In the genomic region with DNA sequence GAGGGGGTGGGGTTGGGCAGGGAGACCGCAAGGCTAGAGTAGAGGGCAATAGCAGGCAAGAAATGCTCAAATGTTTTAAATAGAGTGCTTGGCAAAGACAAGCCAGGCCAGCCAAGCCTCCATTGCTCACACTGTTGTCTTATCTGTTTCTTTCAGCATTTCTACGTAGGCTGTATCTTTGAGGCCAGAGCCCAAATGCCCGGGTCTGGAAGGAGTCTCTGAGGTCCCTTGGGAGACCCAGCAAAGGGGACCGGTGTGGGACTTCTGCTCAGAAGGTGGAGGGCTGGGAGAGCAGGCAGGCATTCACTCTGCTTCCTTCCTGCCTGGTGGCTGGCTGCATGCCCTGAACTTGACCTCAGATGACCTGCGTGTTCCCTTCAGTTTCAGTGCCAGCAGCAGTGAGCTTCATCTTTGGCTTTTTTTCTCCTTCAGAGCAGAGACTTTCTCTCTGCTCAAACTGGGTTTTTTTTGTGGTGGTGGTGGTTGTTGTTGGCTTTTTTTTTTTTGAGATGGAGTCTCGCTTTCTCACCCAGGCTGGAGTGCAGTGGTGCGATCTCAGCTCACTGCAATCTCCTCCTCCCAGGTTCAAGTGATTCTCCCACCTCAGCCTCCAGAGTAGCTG, we compare ENCODE assay signal across 1 cellular context.
TF ChIP-seq lines count a peak whose summit lies in the region.

No MANE protein-coding gene starts in this region.

TF ChIP-seq in K562, 482 proteins besides CTCF, POLR2A, EP300 and RAD21 (continued from another document and continues in another):
- 0 out of 2 replicates have a peak, but pooled peaks have one; percentile 23 for TF ChIP-seq MTA3 (IDR thresholded peaks at IDR 0.05; ENCODE audit: borderline replicate concordance)
- TF ChIP-seq, protein P1, sequence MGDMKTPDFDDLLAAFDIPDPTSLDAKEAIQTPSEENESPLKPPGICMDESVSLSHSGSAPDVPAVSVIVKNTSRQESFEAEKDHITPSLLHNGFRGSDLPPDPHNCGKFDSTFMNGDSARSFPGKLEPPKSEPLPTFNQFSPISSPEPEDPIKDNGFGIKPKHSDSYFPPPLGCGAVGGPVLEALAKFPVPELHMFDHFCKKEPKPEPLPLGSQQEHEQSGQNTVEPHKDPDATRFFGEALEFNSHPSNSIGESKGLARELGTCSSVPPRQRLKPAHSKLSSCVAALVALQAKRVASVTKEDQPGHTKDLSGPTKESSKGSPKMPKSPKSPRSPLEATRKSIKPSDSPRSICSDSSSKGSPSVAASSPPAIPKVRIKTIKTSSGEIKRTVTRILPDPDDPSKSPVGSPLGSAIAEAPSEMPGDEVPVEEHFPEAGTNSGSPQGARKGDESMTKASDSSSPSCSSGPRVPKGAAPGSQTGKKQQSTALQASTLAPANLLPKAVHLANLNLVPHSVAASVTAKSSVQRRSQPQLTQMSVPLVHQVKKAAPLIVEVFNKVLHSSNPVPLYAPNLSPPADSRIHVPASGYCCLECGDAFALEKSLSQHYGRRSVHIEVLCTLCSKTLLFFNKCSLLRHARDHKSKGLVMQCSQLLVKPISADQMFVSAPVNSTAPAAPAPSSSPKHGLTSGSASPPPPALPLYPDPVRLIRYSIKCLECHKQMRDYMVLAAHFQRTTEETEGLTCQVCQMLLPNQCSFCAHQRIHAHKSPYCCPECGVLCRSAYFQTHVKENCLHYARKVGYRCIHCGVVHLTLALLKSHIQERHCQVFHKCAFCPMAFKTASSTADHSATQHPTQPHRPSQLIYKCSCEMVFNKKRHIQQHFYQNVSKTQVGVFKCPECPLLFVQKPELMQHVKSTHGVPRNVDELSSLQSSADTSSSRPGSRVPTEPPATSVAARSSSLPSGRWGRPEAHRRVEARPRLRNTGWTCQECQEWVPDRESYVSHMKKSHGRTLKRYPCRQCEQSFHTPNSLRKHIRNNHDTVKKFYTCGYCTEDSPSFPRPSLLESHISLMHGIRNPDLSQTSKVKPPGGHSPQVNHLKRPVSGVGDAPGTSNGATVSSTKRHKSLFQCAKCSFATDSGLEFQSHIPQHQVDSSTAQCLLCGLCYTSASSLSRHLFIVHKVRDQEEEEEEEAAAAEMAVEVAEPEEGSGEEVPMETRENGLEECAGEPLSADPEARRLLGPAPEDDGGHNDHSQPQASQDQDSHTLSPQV (IDR thresholded peaks at IDR 0.05): peak; percentile 85
- TF ChIP-seq, protein P2, sequence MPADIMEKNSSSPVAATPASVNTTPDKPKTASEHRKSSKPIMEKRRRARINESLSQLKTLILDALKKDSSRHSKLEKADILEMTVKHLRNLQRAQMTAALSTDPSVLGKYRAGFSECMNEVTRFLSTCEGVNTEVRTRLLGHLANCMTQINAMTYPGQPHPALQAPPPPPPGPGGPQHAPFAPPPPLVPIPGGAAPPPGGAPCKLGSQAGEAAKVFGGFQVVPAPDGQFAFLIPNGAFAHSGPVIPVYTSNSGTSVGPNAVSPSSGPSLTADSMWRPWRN (IDR thresholded peaks at IDR 0.05; ENCODE audit: low read depth): 0 out of 2 replicates have a peak, but pooled peaks have one; percentile 17
- TF ChIP-seq, protein P3, sequence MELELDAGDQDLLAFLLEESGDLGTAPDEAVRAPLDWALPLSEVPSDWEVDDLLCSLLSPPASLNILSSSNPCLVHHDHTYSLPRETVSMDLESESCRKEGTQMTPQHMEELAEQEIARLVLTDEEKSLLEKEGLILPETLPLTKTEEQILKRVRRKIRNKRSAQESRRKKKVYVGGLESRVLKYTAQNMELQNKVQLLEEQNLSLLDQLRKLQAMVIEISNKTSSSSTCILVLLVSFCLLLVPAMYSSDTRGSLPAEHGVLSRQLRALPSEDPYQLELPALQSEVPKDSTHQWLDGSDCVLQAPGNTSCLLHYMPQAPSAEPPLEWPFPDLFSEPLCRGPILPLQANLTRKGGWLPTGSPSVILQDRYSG (tag; conservative IDR thresholded peaks at IDR 0.05; ENCODE audit: low read depth): peak; percentile 50; the same call in 1 of the 2 replicates
- 0 out of 2 replicates have a peak, but pooled peaks have one; percentile 23 for TF ChIP-seq ATF7 (IDR thresholded peaks at IDR 0.05)
- TF ChIP-seq HDGF (IDR thresholded peaks at IDR 0.05): 0 out of 2 replicates have a peak, but pooled peaks have one; percentile 43
- peak; percentile 17 for TF ChIP-seq NEUROD1 (IDR thresholded peaks at IDR 0.05; ENCODE audit: borderline replicate concordance, low read depth, low read length, partially characterized antibody)
- peak; percentile 78 for TF ChIP-seq LEF1 (IDR thresholded peaks at IDR 0.05)
- 0 out of 2 replicates have a peak, but pooled peaks have one; percentile 4 for TF ChIP-seq JUN (IDR thresholded peaks at IDR 0.05; ENCODE audit: borderline replicate concordance, low read depth, low read length)
- no peak for TF ChIP-seq JUN (CRISPR knock-in tag; IDR thresholded peaks at IDR 0.05; ENCODE audit: borderline replicate concordance)
- TF ChIP-seq ETV1 (tag; conservative IDR thresholded peaks at IDR 0.05; ENCODE audit: low read depth): peak; percentile 90
- peak; percentile 44; the same call in 1 of the 2 replicates for TF ChIP-seq EP400 (IDR thresholded peaks at IDR 0.05)
- peak; percentile 73; the same call in 1 of the 2 replicates for TF ChIP-seq NCOA1 (IDR thresholded peaks at IDR 0.05; ENCODE audit: low read depth)
- no peak for TF ChIP-seq HOXB6 (CRISPR knock-in tag; IDR thresholded peaks at IDR 0.05; ENCODE audit: borderline replicate concordance)
- peak; percentile 78 for TF ChIP-seq SMARCE1 (IDR thresholded peaks at IDR 0.05)
- TF ChIP-seq POLR2AphosphoS5 (IDR thresholded peaks at IDR 0.05; ENCODE audit: control insufficient read depth, insufficient read depth, low read depth, low read length): peak; percentile 90
- TF ChIP-seq GATAD2B (IDR thresholded peaks at IDR 0.05; ENCODE audit: borderline replicate concordance): peak; percentile 39; the same call in 1 of the 2 replicates
- no peak for TF ChIP-seq SRF (CRISPR knock-in tag; IDR thresholded peaks at IDR 0.05)
- TF ChIP-seq TRIM24 (IDR thresholded peaks at IDR 0.05): peak; percentile 32 to 56; a peak in 3 of 4 replicates
- TF ChIP-seq GATA2 (CRISPR knock-in tag; IDR thresholded peaks at IDR 0.05): peak; percentile 63; the same call in 1 of the 2 replicates
- TF ChIP-seq GABPA (tag; conservative IDR thresholded peaks at IDR 0.05; ENCODE audit: low read depth): peak; percentile 34; the same call in 1 of the 2 replicates
- peak; percentile 79 for TF ChIP-seq SMARCA4 (IDR thresholded peaks at IDR 0.05)
- no peak for TF ChIP-seq FOXK1 (CRISPR knock-in tag; IDR thresholded peaks at IDR 0.05; ENCODE audit: borderline replicate concordance)
- no peak for TF ChIP-seq HMGN3 (IDR thresholded peaks at IDR 0.05; ENCODE audit: borderline replicate concordance, extremely low read depth, insufficient read length, low read depth, low read length)
- peak; percentile 59 for TF ChIP-seq FOXM1 (IDR thresholded peaks at IDR 0.05; ENCODE audit: low read depth)
- TF ChIP-seq FOXM1 (CRISPR knock-in tag; IDR thresholded peaks at IDR 0.05; ENCODE audit: low read depth): no peak
- peak; percentile 89 for TF ChIP-seq NCOR1 (IDR thresholded peaks at IDR 0.05)
- TF ChIP-seq ZEB2 (IDR thresholded peaks at IDR 0.05): no peak
- no peak for TF ChIP-seq CC2D1A (IDR thresholded peaks at IDR 0.05)
- TF ChIP-seq TCF3 (CRISPR knock-in tag; IDR thresholded peaks at IDR 0.05): peak; percentile 89
- TF ChIP-seq RBBP5 (IDR thresholded peaks at IDR 0.05; ENCODE audit: borderline replicate concordance, insufficient read depth, low read length, poor library complexity, severe bottlenecking): peak; percentile 59
- peak; percentile 90 for TF ChIP-seq CXXC5 (CRISPR knock-in tag; IDR thresholded peaks at IDR 0.05)
- peak in 1 of 2 experiments; percentile 23; a peak in 1 of 4 replicates for TF ChIP-seq SIN3A (IDR thresholded peaks at IDR 0.05; ENCODE audit: borderline replicate concordance in 2 of 2, control insufficient read depth in 1 of 2, low read depth in 2 of 2, low read length in 2 of 2)
- TF ChIP-seq MECOM (CRISPR knock-in tag; IDR thresholded peaks at IDR 0.05): no peak
- no peak for TF ChIP-seq ZNF239 (CRISPR knock-in tag; IDR thresholded peaks at IDR 0.05)
- 0 out of 2 replicates have a peak, but pooled peaks have one; percentile 41 for TF ChIP-seq ZNF384 (IDR thresholded peaks at IDR 0.05; ENCODE audit: low read depth, low read length)
- no peak for TF ChIP-seq HNRNPH1 (optimal IDR thresholded peaks at IDR 0.05; ENCODE audit: low read depth, low read length)
- peak; percentile 58; the same call in 1 of the 2 replicates for TF ChIP-seq STAT5A (IDR thresholded peaks at IDR 0.05; ENCODE audit: borderline replicate concordance, low read length)
- TF ChIP-seq, protein P4, sequence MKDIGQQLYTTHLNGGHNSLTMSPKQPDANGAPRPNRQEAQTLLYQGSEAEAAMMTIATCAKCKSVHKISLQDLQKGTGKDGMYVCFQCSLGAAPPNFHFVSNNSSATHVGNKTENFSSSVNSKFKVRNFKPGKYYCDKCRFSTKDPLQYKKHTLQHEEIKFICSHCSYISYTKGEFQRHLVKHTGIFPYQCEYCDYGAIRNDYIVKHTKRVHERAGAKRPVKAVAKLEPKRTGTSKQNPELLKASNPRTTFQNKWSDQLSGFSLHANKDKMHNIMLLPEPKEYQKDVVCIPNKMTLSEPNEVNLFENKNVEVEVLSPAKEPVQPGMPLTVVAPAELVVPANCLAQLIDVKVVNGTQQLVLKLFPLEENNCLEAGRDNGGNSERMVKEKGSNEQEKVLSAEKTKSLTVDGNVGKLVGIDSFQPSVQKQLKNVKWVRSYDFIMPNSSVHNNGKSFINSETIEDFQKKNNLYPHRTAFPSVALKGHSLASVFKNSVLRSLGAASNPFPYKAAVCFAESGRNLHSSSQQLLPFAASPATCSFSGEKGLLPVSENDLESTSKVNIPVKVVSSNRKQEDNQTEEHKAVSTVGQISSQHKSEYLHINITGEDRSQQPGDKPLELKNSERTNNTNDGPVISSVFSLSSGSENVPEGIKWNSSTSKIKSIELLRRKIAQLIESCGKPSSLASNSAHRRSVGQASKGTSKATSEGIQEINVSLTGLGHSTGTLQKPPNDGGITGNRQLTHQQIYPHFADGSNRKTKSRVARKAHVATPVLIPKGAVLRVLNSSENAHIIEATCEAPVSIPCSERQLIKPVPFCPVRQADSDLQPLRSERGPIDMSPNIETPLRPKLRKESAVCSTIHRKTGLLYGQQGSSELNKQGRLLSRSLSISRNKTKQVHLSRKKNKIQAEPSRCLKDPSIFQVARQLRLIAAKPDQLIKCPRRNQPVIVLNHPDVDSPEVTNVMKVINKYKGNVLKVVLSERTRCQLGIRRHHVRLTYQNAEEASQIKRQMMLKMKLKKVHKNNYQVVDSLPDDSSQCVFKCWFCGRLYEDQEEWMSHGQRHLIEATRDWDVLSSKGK (CRISPR knock-in tag; IDR thresholded peaks at IDR 0.05): no peak
- TF ChIP-seq, protein P5, sequence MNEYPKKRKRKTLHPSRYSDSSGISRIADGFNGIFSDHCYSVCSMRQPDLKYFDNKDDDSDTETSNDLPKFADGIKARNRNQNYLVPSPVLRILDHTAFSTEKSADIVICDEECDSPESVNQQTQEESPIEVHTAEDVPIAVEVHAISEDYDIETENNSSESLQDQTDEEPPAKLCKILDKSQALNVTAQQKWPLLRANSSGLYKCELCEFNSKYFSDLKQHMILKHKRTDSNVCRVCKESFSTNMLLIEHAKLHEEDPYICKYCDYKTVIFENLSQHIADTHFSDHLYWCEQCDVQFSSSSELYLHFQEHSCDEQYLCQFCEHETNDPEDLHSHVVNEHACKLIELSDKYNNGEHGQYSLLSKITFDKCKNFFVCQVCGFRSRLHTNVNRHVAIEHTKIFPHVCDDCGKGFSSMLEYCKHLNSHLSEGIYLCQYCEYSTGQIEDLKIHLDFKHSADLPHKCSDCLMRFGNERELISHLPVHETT (CRISPR knock-in tag; conservative IDR thresholded peaks at IDR 0.05 in 1 of 2, IDR thresholded peaks at IDR 0.05 in 1 of 2): peak in 1 of 2 experiments; percentile 47; a peak in 1 of 4 replicates
- TF ChIP-seq YY1 (IDR thresholded peaks at IDR 0.05; ENCODE audit: borderline replicate concordance in 1 of 3, control insufficient read depth in 1 of 3, extremely low read depth in 1 of 3, insufficient read depth in 3 of 3, insufficient read length in 1 of 3, insufficient replicate concordance in 2 of 3, low read depth in 1 of 3, low read length in 2 of 3): peak in 1 of 3 experiments; percentile 58
- peak; percentile 81; the same call in 1 of the 2 replicates for TF ChIP-seq EHMT2 (IDR thresholded peaks at IDR 0.05)
- TF ChIP-seq ARNT (IDR thresholded peaks at IDR 0.05): 0 out of 4 replicates have a peak, but pooled peaks of 1 of the 2 experiments have one; percentile 42
- TF ChIP-seq NR1H2 (CRISPR knock-in tag; IDR thresholded peaks at IDR 0.05): peak; percentile 94
- TF ChIP-seq CBFA2T3 (IDR thresholded peaks at IDR 0.05): peak; percentile 93
- no peak for TF ChIP-seq SAFB (IDR thresholded peaks at IDR 0.05; ENCODE audit: borderline replicate concordance, low read depth, low read length)
- TF ChIP-seq, protein P6, sequence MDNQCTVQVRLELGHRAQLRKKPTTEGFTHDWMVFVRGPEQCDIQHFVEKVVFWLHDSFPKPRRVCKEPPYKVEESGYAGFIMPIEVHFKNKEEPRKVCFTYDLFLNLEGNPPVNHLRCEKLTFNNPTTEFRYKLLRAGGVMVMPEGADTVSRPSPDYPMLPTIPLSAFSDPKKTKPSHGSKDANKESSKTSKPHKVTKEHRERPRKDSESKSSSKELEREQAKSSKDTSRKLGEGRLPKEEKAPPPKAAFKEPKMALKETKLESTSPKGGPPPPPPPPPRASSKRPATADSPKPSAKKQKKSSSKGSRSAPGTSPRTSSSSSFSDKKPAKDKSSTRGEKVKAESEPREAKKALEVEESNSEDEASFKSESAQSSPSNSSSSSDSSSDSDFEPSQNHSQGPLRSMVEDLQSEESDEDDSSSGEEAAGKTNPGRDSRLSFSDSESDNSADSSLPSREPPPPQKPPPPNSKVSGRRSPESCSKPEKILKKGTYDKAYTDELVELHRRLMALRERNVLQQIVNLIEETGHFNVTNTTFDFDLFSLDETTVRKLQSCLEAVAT (IDR thresholded peaks at IDR 0.05): peak in 1 of 2 experiments; percentile 44; a peak in 1 of 4 replicates
- TF ChIP-seq, protein P7, sequence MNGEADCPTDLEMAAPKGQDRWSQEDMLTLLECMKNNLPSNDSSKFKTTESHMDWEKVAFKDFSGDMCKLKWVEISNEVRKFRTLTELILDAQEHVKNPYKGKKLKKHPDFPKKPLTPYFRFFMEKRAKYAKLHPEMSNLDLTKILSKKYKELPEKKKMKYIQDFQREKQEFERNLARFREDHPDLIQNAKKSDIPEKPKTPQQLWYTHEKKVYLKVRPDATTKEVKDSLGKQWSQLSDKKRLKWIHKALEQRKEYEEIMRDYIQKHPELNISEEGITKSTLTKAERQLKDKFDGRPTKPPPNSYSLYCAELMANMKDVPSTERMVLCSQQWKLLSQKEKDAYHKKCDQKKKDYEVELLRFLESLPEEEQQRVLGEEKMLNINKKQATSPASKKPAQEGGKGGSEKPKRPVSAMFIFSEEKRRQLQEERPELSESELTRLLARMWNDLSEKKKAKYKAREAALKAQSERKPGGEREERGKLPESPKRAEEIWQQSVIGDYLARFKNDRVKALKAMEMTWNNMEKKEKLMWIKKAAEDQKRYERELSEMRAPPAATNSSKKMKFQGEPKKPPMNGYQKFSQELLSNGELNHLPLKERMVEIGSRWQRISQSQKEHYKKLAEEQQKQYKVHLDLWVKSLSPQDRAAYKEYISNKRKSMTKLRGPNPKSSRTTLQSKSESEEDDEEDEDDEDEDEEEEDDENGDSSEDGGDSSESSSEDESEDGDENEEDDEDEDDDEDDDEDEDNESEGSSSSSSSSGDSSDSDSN (IDR thresholded peaks at IDR 0.05; ENCODE audit: borderline replicate concordance in 1 of 2, low read depth in 2 of 2, low read length in 2 of 2): peak; percentile 39 to 89; a peak in 3 of 4 replicates
- TF ChIP-seq EGR1 (conservative IDR thresholded peaks at IDR 0.05): peak; percentile 64
- 0 out of 2 replicates have a peak, but pooled peaks have one; percentile 58 for TF ChIP-seq CREM (IDR thresholded peaks at IDR 0.05; ENCODE audit: low read depth)
- TF ChIP-seq NFXL1 (CRISPR knock-in tag; IDR thresholded peaks at IDR 0.05): no peak
